ENCODE assay signal across 13 cellular contexts in the genomic region with DNA sequence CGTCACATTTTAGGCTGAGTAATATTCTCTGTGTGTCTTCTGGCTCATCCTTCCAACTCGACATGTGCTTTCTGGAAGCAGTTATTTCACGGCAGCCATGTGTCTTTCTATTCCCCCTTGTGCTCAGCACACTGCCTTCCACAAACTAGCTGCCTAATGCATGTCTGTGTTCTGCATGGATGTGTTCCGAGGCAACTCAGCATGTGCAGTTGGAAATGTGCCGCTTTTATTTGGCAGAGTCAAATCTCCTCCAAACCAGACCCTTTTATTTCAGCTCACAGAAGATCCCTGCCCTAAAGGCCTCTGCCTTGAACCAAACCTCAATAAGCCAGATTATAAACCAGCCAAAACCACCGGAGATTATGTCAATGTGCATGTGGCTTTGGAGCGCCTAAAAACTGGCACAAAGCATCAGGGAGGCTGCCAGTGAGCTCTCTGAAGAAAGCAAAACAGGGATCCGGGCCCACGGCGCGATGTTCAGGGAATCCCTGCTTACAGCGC.
DNase-seq lines count a peak whose midpoint lies in the region; ATAC-seq and TF ChIP-seq lines count a peak whose summit lies in the region.
"Had no signal": no experiment of that assay in that cellular context is flagged by ENCODE, and none has a peak within 500 bp of the region (broad histone marks: within the 10 kb centered on the region; RNA-seq: fewer than 3 reads in every experiment).

No MANE protein-coding gene starts in this region.

- no peaks in the 10 kb centered on the region for H3K36me3 Mint-ChIP-seq in activated T-cell treated with anti-CD3 and anti-CD28 coated beads, Interleukin-2, amount 50 U/mL, for 72 hours (ENCODE audit: insufficient read depth in 2 of 2)
- H3K36me3 Mint-ChIP-seq: activated naive CD8-positive, alpha-beta T cell had no signal

- H3K4me1 Mint-ChIP-seq in activated T-cell treated with anti-CD3 and anti-CD28 coated beads, Interleukin-2, amount 50 U/mL, for 72 hours (ENCODE audit: low read depth), result peaks cover 10% of the 10 kb centered on the region

- peak overlapping the region; percentile 32 for H3K27ac ChIP-seq in layer of hippocampus (ENCODE audit: low read depth, low read length)
- H3K27ac ChIP-seq: heart right ventricle had no signal

- no peaks in the 10 kb centered on the region for H3K9me3 ChIP-seq in MG63
- H3K9me3 ChIP-seq: heart right ventricle had no signal

- no peak for TF ChIP-seq POLR2A in erythroblast (IDR thresholded peaks at IDR 0.05; ENCODE audit: low read length)

- peaks cover 9% of the 10 kb centered on the region for H3K27me3 ChIP-seq in MG63
- H3K27me3 ChIP-seq in layer of hippocampus (ENCODE audit: control insufficient read depth, insufficient read depth, low read length), result no peaks in the 10 kb centered on the region
- H3K27me3 ChIP-seq: heart right ventricle had no signal

- no peak overlapping the region for H3K4me3 ChIP-seq in MG63
- H3K4me3 ChIP-seq: heart right ventricle had no signal

- ATAC-seq in activated T-cell treated with anti-CD3 and anti-CD28 coated beads, Interleukin-2, amount 50 U/mL, for 72 hours (replicated peaks in 1 of 2), result no peak
- no peak for ATAC-seq in GM19324 (IDR thresholded peaks at IDR 0.05; ENCODE audit: low FRiP score, unreplicated experiment)

- H3K27me3 Mint-ChIP-seq in activated T-cell treated with anti-CD3 and anti-CD28 coated beads, Interleukin-2, amount 50 U/mL, for 72 hours (ENCODE audit: low read depth), result no peaks in the 10 kb centered on the region
- H3K27me3 Mint-ChIP-seq: activated naive CD8-positive, alpha-beta T cell had no signal

- DNase-seq in MG63, result peak; percentile 78
- peak; percentile 70 to 86 for DNase-seq in cerebellar nuclear complex (lab: John Stamatoyannopoulos, UW)
- peak; percentile 80 for DNase-seq in superior temporal gyrus (ENCODE audit: extremely low spot score)
- no peak for DNase-seq in HUDEP-2 (lab: John Stamatoyannopoulos, UW; ENCODE audit: unreplicated experiment in 76 of 76)
- no peak for DNase-seq in activated T-cell treated with anti-CD3 and anti-CD28 coated beads, Interleukin-2, amount 50 U/mL, for 72 hours
- no peak for DNase-seq in erythroblast (lab: John Stamatoyannopoulos, UW)
- DNase-seq: activated CD8-positive, alpha-beta memory T cell treated with anti-CD3 and anti-CD28 coated beads for 24 hours; Calu3 had no signal

- H3K36me3 ChIP-seq in MG63, result no peaks in the 10 kb centered on the region
- H3K36me3 ChIP-seq: heart right ventricle had no signal

- H3K9me3 Mint-ChIP-seq in activated T-cell treated with anti-CD3 and anti-CD28 coated beads, Interleukin-2, amount 50 U/mL, for 72 hours, result peaks cover 0 to 3% of the 10 kb centered on the region in 2 donors
- H3K9me3 Mint-ChIP-seq: T-helper 2 cell treated with Interferon-gamma antibody and Interleukin-4, amounts not matched to agents 5 μg/mL and 100 μg/mL, for 36 hours had no signal

- no peak overlapping the region for H3K27ac Mint-ChIP-seq in activated T-cell treated with anti-CD3 and anti-CD28 coated beads, Interleukin-2, amount 50 U/mL, for 72 hours
- H3K27ac Mint-ChIP-seq: activated naive CD8-positive, alpha-beta T cell; T-helper 2 cell treated with Interferon-gamma antibody and Interleukin-4, amounts not matched to agents 5 μg/mL and 100 μg/mL, for 36 hours had no signal

- no peak overlapping the region for H3K4me3 Mint-ChIP-seq in activated T-cell treated with anti-CD3 and anti-CD28 coated beads, Interleukin-2, amount 50 U/mL, for 72 hours
- H3K4me3 Mint-ChIP-seq: activated naive CD8-positive, alpha-beta T cell; T-helper 2 cell treated with Interferon-gamma antibody and Interleukin-4, amounts not matched to agents 5 μg/mL and 100 μg/mL, for 36 hours had no signal

Comparison
In these comparisons a context has a peak if more than half of its experiments do, and no peak if none do; other contexts are left out.
1. DNase-seq: peak in MG63 (single experiment), cerebellar nuclear complex (2 of 2) and superior temporal gyrus (single experiment); none in HUDEP-2 (0 of 76), activated T-cell treated with anti-CD3 and anti-CD28 coated beads, Interleukin-2, amount 50 U/mL, for 72 hours (0 of 2) and erythroblast (0 of 2).